20 cellular contexts compared by ENCODE assay signal in the genomic region with DNA sequence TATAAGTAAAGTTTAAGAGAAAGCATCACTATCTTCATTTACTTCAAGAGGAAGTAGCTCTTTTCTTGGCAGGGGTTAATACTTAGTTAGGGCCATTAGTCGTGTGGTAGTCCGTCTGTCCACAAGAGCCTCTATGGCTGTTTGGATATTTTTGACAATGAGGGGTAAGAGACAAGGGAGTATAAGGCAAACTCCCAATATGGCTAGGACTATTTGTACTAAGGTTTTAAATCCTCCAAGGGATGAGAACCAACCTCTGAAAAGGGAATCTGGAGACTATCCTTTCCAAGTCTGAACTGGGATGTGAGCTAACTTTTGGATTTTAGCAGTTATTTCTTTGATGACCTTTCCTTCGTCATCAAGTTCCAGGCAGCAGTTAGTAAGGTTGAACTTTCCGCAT. TPM values are rescaled to one million over a fixed set of nuclear protein-coding genes. Genes with fewer than 3 reads are reported as not detected.
DNase-seq lines count a peak whose midpoint lies in the region; ATAC-seq and TF ChIP-seq lines count a peak whose summit lies in the region.
"Had no signal": no experiment of that assay in that cellular context is flagged by ENCODE, and none has a peak within 500 bp of the region (broad histone marks: within the 10 kb centered on the region; RNA-seq: fewer than 3 reads in every experiment).

Gene ZNF117, minus strand, starts transcription at position 101 of the 400 bp plus-strand sequence.

- H4K20me1 ChIP-seq in BLaER1 treated with 17β-estradiol and CSF1 and Interleukin-3, amounts not matched to agents 10 nM and 100 nM = no peaks in the 10 kb centered on the region
- H4K20me1 ChIP-seq: BLaER1 had no signal

- DNase-seq in dorsolateral prefrontal cortex (no peak), mesothelial cell of epicardium (ENCODE audit: low spot score in 2 of 2, unreplicated experiment in 2 of 2) (no peak), spleen (no peak), NCI-H2171 treated with DMSO at 0.1 percent for 48 hours (lab: John Stamatoyannopoulos, UW) (no peak), cortex of kidney (lab: John Stamatoyannopoulos, UW) (no peak)
- DNase-seq: activated naive CD4-positive, alpha-beta T cell treated with anti-CD3 and anti-CD28 coated beads, Interleukin-2, amount 10 ng/mL, durations not matched to agents 7 days and 5 days; activated T-cell treated with anti-CD3 and anti-CD28 coated beads, Interleukin-2, amount 50 U/mL, for 72 hours; aorta; effector CD4-positive, alpha-beta T cell; head of caudate nucleus; NCI-H1105 treated with DMSO at 0.1 percent for 48 hours; Right ventricle myocardium superior; stimulated activated naive CD4-positive, alpha-beta T cell; SW 1271 had no signal

- H3K27ac ChIP-seq in BLaER1 treated with 17β-estradiol and CSF1 and Interleukin-3, amounts not matched to agents 10 nM and 100 nM = no peak within 1 kb of the TSS
- H3K27ac ChIP-seq in dorsolateral prefrontal cortex = no peak within 1 kb of the TSS
- H3K27ac ChIP-seq in spleen = peak within 1 kb of the TSS in 1 of 8 donors; percentile 16
- H3K27ac ChIP-seq: BLaER1, skin epidermis had no signal

- no peak within 1 kb of the TSS for H3K9ac ChIP-seq in BLaER1 treated with 17β-estradiol and CSF1 and Interleukin-3, amounts not matched to agents 10 nM and 100 nM
- H3K9ac ChIP-seq: BLaER1 had no signal

- H3K4me3 ChIP-seq in BLaER1 treated with 17β-estradiol and CSF1 and Interleukin-3, amounts not matched to agents 10 nM and 100 nM = peak within 1 kb of the TSS in 6 of 10 experiments; percentile 1 to 22 (median 6); a peak in 6 of 20 replicates
- H3K4me3 ChIP-seq in dorsolateral prefrontal cortex (no peak within 1 kb of the TSS), spleen (no peak within 1 kb of the TSS)
- H3K4me3 ChIP-seq: BLaER1, skin epidermis had no signal

- no peak within 1 kb of the TSS for H3K4me2 ChIP-seq in BLaER1 treated with 17β-estradiol and CSF1 and Interleukin-3, amounts not matched to agents 10 nM and 100 nM
- H3K4me2 ChIP-seq: BLaER1 had no signal

- H3K9me3 Mint-ChIP-seq in mesothelial cell of epicardium = peaks cover 85% of the 10 kb centered on the region

- H3K27me3 Mint-ChIP-seq in mesothelial cell of epicardium (ENCODE audit: low read depth) = no peaks in the 10 kb centered on the region
- H3K27me3 Mint-ChIP-seq: activated naive CD4-positive, alpha-beta T cell treated with anti-CD3 and anti-CD28 coated beads, Interleukin-2, amount 10 ng/mL, durations not matched to agents 7 days and 5 days had no signal

- H3K4me1 ChIP-seq in BLaER1 treated with 17β-estradiol and CSF1 and Interleukin-3, amounts not matched to agents 10 nM and 100 nM = peaks cover 0 to 13% (median 7%) of the 10 kb centered on the region in 10 experiments; a peak in 14 of 20 replicates
- no peaks in the 10 kb centered on the region for H3K4me1 ChIP-seq in spleen

- 72 to 87% (median 84%) methylated on average over 4 of the region's 4 CpGs for WGBS in spleen, 5 donors

- H3K9me3 ChIP-seq in BLaER1 treated with 17β-estradiol and CSF1 and Interleukin-3, amounts not matched to agents 10 nM and 100 nM (replicated peaks in 1 of 11) = peaks cover 92 to 99% (median 99%) of the 10 kb centered on the region in 11 experiments
- peaks cover 10 to 100% (median 98%) of the 10 kb centered on the region in 8 donors for H3K9me3 ChIP-seq in spleen

- peaks cover 89% of the 10 kb centered on the region for H3K36me3 Mint-ChIP-seq in mesothelial cell of epicardium

- no peak within 1 kb of the TSS for H3K4me3 Mint-ChIP-seq in mesothelial cell of epicardium
- H3K4me3 Mint-ChIP-seq: activated naive CD4-positive, alpha-beta T cell treated with anti-CD3 and anti-CD28 coated beads, Interleukin-2, amount 10 ng/mL, durations not matched to agents 7 days and 5 days; activated T-cell treated with anti-CD3 and anti-CD28 coated beads, Interleukin-2, amount 50 U/mL, for 72 hours had no signal

- no peaks in the 10 kb centered on the region for H3K4me1 Mint-ChIP-seq in mesothelial cell of epicardium
- H3K4me1 Mint-ChIP-seq: activated naive CD4-positive, alpha-beta T cell treated with anti-CD3 and anti-CD28 coated beads, Interleukin-2, amount 10 ng/mL, durations not matched to agents 7 days and 5 days had no signal

- ATAC-seq in HG02763 (IDR thresholded peaks at IDR 0.05; ENCODE audit: unreplicated experiment) (no peak), HG03135 (IDR thresholded peaks at IDR 0.05; ENCODE audit: unreplicated experiment) (no peak)
- ATAC-seq: activated T-cell treated with anti-CD3 and anti-CD28 coated beads, Interleukin-2, amount 50 U/mL, for 72 hours; HepG2 had no signal

- peaks cover 82 to 99% (median 98%) of the 10 kb centered on the region in 11 experiments for H3K36me3 ChIP-seq in BLaER1 treated with 17β-estradiol and CSF1 and Interleukin-3, amounts not matched to agents 10 nM and 100 nM
- peaks cover 0 to 64% (median 2%) of the 10 kb centered on the region in 6 donors for H3K36me3 ChIP-seq in spleen

- H3K27me3 ChIP-seq in BLaER1 treated with 17β-estradiol and CSF1 and Interleukin-3, amounts not matched to agents 10 nM and 100 nM = no peaks in the 10 kb centered on the region
- no peaks in the 10 kb centered on the region for H3K27me3 ChIP-seq in dorsolateral prefrontal cortex
- no peaks in the 10 kb centered on the region for H3K27me3 ChIP-seq in spleen (replicated peaks in 1 of 7)
- H3K27me3 ChIP-seq: BLaER1 had no signal

- TF ChIP-seq POLR2A in spleen (IDR thresholded peaks at IDR 0.05) = no peak

- no peak within 1 kb of the TSS for H3K27ac Mint-ChIP-seq in mesothelial cell of epicardium
- H3K27ac Mint-ChIP-seq: activated naive CD4-positive, alpha-beta T cell treated with anti-CD3 and anti-CD28 coated beads, Interleukin-2, amount 10 ng/mL, durations not matched to agents 7 days and 5 days; activated T-cell treated with anti-CD3 and anti-CD28 coated beads, Interleukin-2, amount 50 U/mL, for 72 hours had no signal

- TF ChIP-seq CTCF in dorsolateral prefrontal cortex (IDR thresholded peaks at IDR 0.05 in 54 of 56, conservative IDR thresholded peaks at IDR 0.05 in 2 of 56; ENCODE audit: low read depth in 1 of 56, partially characterized antibody in 56 of 56) (no peak), mesothelial cell of epicardium (IDR thresholded peaks at IDR 0.05; ENCODE audit: unreplicated experiment) (no peak), spleen (IDR thresholded peaks at IDR 0.05 in 8 of 11, conservative IDR thresholded peaks at IDR 0.05 in 3 of 11) (no peak)

- intact Hi-C loops in dorsolateral prefrontal cortex (cut with DNase I) (no loop called here), spleen (cut with DNase I; ENCODE audit: low total_unique reads) (no loop called here)

RNA-seq across cellular contexts. Expression of gene ZNF117, which starts in this region (rescaled TPM):
- 10 to 100 TPM in 118 of 120 experiments, 1 to 10 TPM in 2; 7.9 to 35.1 (median 17.4) TPM for total RNA-seq in dorsolateral prefrontal cortex
- total RNA-seq in mesothelial cell of epicardium = 38.3 to 42.5 TPM (median 42.3 TPM) in 3 replicates
- 10 to 100 TPM; 13.7 to 23.2 (median 16.5) TPM for total RNA-seq in spleen
- polyA plus RNA-seq in spleen = 1 to 10 TPM; 4.0 to 5.3 (median 4.5) TPM

Comparison
In these comparisons a context has a peak if more than half of its experiments do, and no peak if none do; other contexts are left out.
1. H3K4me3 ChIP-seq: peak in BLaER1 treated with 17β-estradiol and CSF1 and Interleukin-3, amounts not matched to agents 10 nM and 100 nM (6 of 10); none in dorsolateral prefrontal cortex (0 of 59) and spleen (0 of 8).